Comparison of ENCODE assay signal across 8 cellular contexts in the genomic region with DNA sequence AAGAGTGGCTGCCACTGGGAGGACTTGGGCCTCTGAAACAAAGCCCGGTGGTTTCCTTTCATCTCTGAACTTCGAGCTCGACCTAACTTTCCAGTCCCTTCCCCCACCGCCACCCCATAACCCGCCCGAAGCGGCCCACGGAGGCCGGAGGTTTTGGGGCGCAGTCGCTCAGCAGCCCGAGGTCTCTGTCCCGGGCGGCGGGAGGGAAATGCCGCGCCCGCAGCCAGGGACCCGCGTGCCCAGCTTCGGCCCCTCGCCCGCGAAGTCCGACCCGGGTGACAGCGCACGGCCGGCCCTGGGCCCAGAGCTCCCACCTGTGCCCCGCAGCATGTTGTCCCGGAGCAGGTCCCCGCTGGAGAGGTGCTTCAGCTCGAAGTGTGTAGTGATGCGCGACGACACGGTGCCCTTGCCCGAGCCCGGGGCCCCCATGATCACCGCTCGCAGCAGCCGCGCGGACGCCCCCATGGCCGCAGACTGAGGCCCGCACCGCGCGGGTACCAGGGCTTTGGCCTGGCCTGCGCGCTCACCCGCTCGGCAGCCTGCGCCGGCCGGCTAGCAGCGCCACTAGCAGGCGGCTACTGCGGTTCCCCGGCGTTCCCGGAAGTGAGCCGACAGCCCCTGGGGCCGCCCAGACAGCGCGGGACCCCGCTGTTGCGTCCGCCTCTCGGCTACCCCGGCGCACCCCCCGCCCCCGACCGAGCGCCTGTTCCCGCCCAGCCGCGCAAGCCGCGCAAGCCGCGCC. TPM values are rescaled to one million over a fixed set of nuclear protein-coding genes. Genes with fewer than 3 reads are reported as not detected.
DNase-seq lines count a peak whose midpoint lies in the region; ATAC-seq and TF ChIP-seq lines count a peak whose summit lies in the region.

AK3 (minus strand) TSS at position 580 of the 742 bp plus-strand sequence; CDS start at position 465, 115 bp downstream.

- peaks cover 0 to 3% (median 0%) of the 10 kb centered on the region in 7 donors for H3K9me3 Mint-ChIP-seq in CD14-positive monocyte
- no peaks in the 10 kb centered on the region for H3K9me3 Mint-ChIP-seq in activated CD8-positive, alpha-beta T cell treated with anti-CD3 and anti-CD28 coated beads, Interleukin-2, amount 10 ng/mL, durations not matched to agents 7 days and 5 days (ENCODE audit: insufficient read depth)

- no peaks in the 10 kb centered on the region for H3K36me3 ChIP-seq in ectodermal cell (ENCODE audit: control insufficient read depth, insufficient read depth, low read length)
- no peaks in the 10 kb centered on the region for H3K36me3 ChIP-seq in lung (ENCODE audit: control insufficient read depth in 2 of 2, insufficient read depth in 2 of 2, low read length in 2 of 2)

- no peaks in the 10 kb centered on the region for H3K9me3 ChIP-seq in ectodermal cell (ENCODE audit: control insufficient read depth, low read length)
- H3K9me3 ChIP-seq in lung (ENCODE audit: control insufficient read depth in 2 of 2, insufficient read depth in 1 of 2, low read length in 1 of 2), result no peaks in the 10 kb centered on the region

- intact Hi-C loops in CD14-positive monocyte (cut with micrococcal nuclease), result loop anchor here (5.0 to 10.0 kb wide), 3 partner anchors 54 to 252 kb away; partner anchors contain the start of genes CDC37L1 (in 1 of the 2) and RCL1 (in 1 of the 2)

- H3K36me3 Mint-ChIP-seq in CD14-positive monocyte, result no peaks in the 10 kb centered on the region
- peaks cover 9% of the 10 kb centered on the region for H3K36me3 Mint-ChIP-seq in activated CD8-positive, alpha-beta T cell treated with anti-CD3 and anti-CD28 coated beads, Interleukin-2, amount 10 ng/mL, durations not matched to agents 7 days and 5 days (ENCODE audit: low read depth)

- POLR2A ChIA-PET in activated CD8-positive, alpha-beta T cell treated with anti-CD3 and anti-CD28 coated beads, Interleukin-2, amount 10 ng/mL, durations not matched to agents 7 days and 5 days (lab: Charles Lee), result interaction anchor here (0.5 to 2.1 kb wide), 25 partner anchors 9 to 1242 kb away, joined by 3 to 19 read pairs (median 4); partner anchors contain the start of genes CDC37L1, JAK2, PLGRKT and PLPP6

- no peaks in the 10 kb centered on the region for H3K4me1 ChIP-seq in ectodermal cell (ENCODE audit: control insufficient read depth, insufficient read depth, low read length)
- peaks cover 3 to 8% of the 10 kb centered on the region in 2 donors for H3K4me1 ChIP-seq in lung (ENCODE audit: control insufficient read depth in 2 of 2, insufficient read depth in 2 of 2, low read length in 2 of 2)

- peak within 1 kb of the TSS; percentile 99 for H3K4me3 Mint-ChIP-seq in CD14-positive monocyte
- H3K4me3 Mint-ChIP-seq in activated CD8-positive, alpha-beta T cell treated with anti-CD3 and anti-CD28 coated beads, Interleukin-2, amount 10 ng/mL, durations not matched to agents 7 days and 5 days, result peak within 1 kb of the TSS; percentile 88

- DNase-seq in CD14-positive monocyte (ENCODE audit: low spot score), result peak; percentile 64
- peak; percentile 75 for DNase-seq in GM19240 (ENCODE audit: insufficient read length, low spot score)
- DNase-seq in NCI-H774 (lab: John Stamatoyannopoulos, UW), result peak; percentile 92
- peak; percentile 93 for DNase-seq in activated CD8-positive, alpha-beta T cell treated with anti-CD3 and anti-CD28 coated beads, Interleukin-2, amount 10 ng/mL, durations not matched to agents 7 days and 5 days
- peak; percentile 85 for DNase-seq in lung (ENCODE audit: low spot score)
- DNase-seq in stimulated activated CD4-positive, alpha-beta T cell treated with anti-CD3 and anti-CD28 coated beads, TNF-alpha, amount 100 ng/mL, for 4 hours (ENCODE audit: low read depth in 3 of 3), result peak; percentile 60 to 68 (median 65)

- H3K27me3 Mint-ChIP-seq in CD14-positive monocyte (ENCODE audit: low read depth in 3 of 3), result peaks cover 2 to 3% (median 2%) of the 10 kb centered on the region in 3 donors
- no peaks in the 10 kb centered on the region for H3K27me3 Mint-ChIP-seq in activated CD8-positive, alpha-beta T cell treated with anti-CD3 and anti-CD28 coated beads, Interleukin-2, amount 10 ng/mL, durations not matched to agents 7 days and 5 days (ENCODE audit: low read depth)

- H3K4me1 Mint-ChIP-seq in CD14-positive monocyte, result peaks cover 27% of the 10 kb centered on the region
- H3K4me1 Mint-ChIP-seq in activated CD8-positive, alpha-beta T cell treated with anti-CD3 and anti-CD28 coated beads, Interleukin-2, amount 10 ng/mL, durations not matched to agents 7 days and 5 days (ENCODE audit: low read depth), result peaks cover 30% of the 10 kb centered on the region

- WGBS in ectodermal cell, 2 experiments, result 0% methylated on average over 84 of the region's 84 CpGs
- WGBS in lung, 2 donors, result 0 to 1% methylated on average over 59 to 84 of the region's 84 CpGs

- CTCF ChIA-PET in activated CD8-positive, alpha-beta T cell treated with anti-CD3 and anti-CD28 coated beads, Interleukin-2, amount 10 ng/mL, durations not matched to agents 7 days and 5 days (lab: Charles Lee), result interaction anchor here (0.6 to 2.1 kb wide), 21 partner anchors 8 to 684 kb away, joined by 3 to 10 read pairs (median 3); partner anchors contain the start of genes CDC37L1, PLPP6 and SPATA6L

- peak; percentile 87 for ATAC-seq in HG03442 (IDR thresholded peaks at IDR 0.05; ENCODE audit: unreplicated experiment)
- ATAC-seq in activated CD8-positive, alpha-beta T cell treated with anti-CD3 and anti-CD28 coated beads, Interleukin-2, amount 10 ng/mL, durations not matched to agents 7 days and 5 days, result peak; percentile 94
- peak; percentile 93 for ATAC-seq in lung (ENCODE audit: insufficient read depth, low FRiP score)

- H3K27ac ChIP-seq in ectodermal cell (ENCODE audit: insufficient read depth, low read depth, low read length, poor library complexity, severe bottlenecking) (peak within 1 kb of the TSS; percentile 36), lung (ENCODE audit: low read depth in 1 of 2, low read length in 1 of 2) (peak within 1 kb of the TSS; percentile 95 to 96)

- H3K27me3 ChIP-seq in ectodermal cell (ENCODE audit: control insufficient read depth, insufficient read depth, low read length, poor library complexity, severe bottlenecking), result peaks cover 7% of the 10 kb centered on the region
- no peaks in the 10 kb centered on the region for H3K27me3 ChIP-seq in lung (ENCODE audit: control insufficient read depth, insufficient read depth)

- H3K4me3 ChIP-seq in ectodermal cell (ENCODE audit: insufficient read depth, low read depth, low read length), result peak within 1 kb of the TSS; percentile 62
- peak within 1 kb of the TSS; percentile 94 for H3K4me3 ChIP-seq in lung

- H3K27ac Mint-ChIP-seq in CD14-positive monocyte, result peak within 1 kb of the TSS; percentile 63 to 91 (median 72)
- H3K27ac Mint-ChIP-seq in activated CD8-positive, alpha-beta T cell treated with anti-CD3 and anti-CD28 coated beads, Interleukin-2, amount 10 ng/mL, durations not matched to agents 7 days and 5 days, result peak within 1 kb of the TSS; percentile 90

- TF ChIP-seq CTCF in CD14-positive monocyte (IDR thresholded peaks at IDR 0.05) (no peak), lung (IDR thresholded peaks at IDR 0.05; ENCODE audit: control extremely low read depth, extremely low read depth) (no peak)

RNA-seq across cellular contexts. Expression of gene AK3, which starts in this region (rescaled TPM):
- 10 to 100 TPM; 13.8 to 14.5 TPM for polyA plus RNA-seq in CD14-positive monocyte
- 10 to 100 TPM; 34.8 to 35.4 TPM for total RNA-seq in activated CD8-positive, alpha-beta T cell treated with anti-CD3 and anti-CD28 coated beads, Interleukin-2, amount 10 ng/mL, durations not matched to agents 7 days and 5 days
- polyA plus RNA-seq in ectodermal cell (2013, experiment 1 of 4), result 31.8 TPM
- polyA plus RNA-seq in ectodermal cell (2013, experiment 2 of 4), result 33.1 TPM
- polyA plus RNA-seq in ectodermal cell (2013, experiment 3 of 4), result 29.8 TPM
- 31.7 TPM for polyA plus RNA-seq in ectodermal cell (2013, experiment 4 of 4)
- 10 to 100 TPM; 38.7 to 62.7 TPM for total RNA-seq in lung
- polyA plus RNA-seq in lung, result 10 to 100 TPM; 22.4 to 24.9 TPM

Comparison
In these comparisons a context has a peak if more than half of its experiments do, and no peak if none do; other contexts are left out.
1. Peak in every context shown above with its lines: DNase-seq, ATAC-seq, H3K4me3 ChIP-seq and H3K27ac ChIP-seq.